In the genomic region with DNA sequence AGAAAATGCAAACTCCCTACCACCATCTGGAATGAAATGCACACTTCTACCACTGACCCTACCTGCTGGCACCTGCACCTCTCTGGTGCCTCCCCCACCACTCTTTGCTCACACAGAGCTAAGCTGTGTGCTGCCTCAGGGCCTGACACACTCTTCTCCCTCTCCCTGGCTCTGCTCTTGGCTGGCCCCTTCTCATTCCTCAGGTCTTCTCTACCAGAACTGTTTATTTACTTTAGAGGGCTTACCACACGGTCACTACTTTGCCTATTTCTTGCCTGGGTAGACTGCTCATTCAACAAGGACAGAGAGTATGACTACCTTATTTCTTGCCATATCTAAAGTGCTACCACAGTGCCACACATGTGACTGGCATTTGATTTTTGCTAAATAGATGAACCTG, we compare ENCODE assay signal across 14 cellular contexts. TPM values are rescaled to one million over a fixed set of nuclear protein-coding genes. Genes with fewer than 3 reads are reported as not detected.
DNase-seq lines count a peak whose midpoint lies in the region; ATAC-seq lines count a peak whose summit lies in the region.
"Had no signal": no experiment of that assay in that cellular context is flagged by ENCODE, and none has a peak within 500 bp of the region (broad histone marks: within the 10 kb centered on the region; RNA-seq: fewer than 3 reads in every experiment).

No MANE protein-coding gene starts in this region.

- no peak overlapping the region for H3K27ac ChIP-seq in BLaER1 treated with 17β-estradiol and CSF1 and Interleukin-3, amounts not matched to agents 10 nM and 100 nM
- H3K27ac ChIP-seq: body of pancreas, GM23248, testis had no signal

- H3K27ac Mint-ChIP-seq in central memory CD8-positive, alpha-beta T cell (ENCODE audit: low read depth): no peak overlapping the region
- peak overlapping the region in 3 of 6 donors; percentile 9 to 71 (median 35) for H3K27ac Mint-ChIP-seq in naive B cell

- peak; percentile 61 for DNase-seq in DMS79 (lab: John Stamatoyannopoulos, UW)
- DNase-seq in central memory CD8-positive, alpha-beta T cell (ENCODE audit: low spot score in 2 of 2): no peak
- DNase-seq in naive B cell: no peak
- no peak for DNase-seq in stimulated activated CD4-positive, alpha-beta T cell treated with anti-CD3 and anti-CD28 coated beads, Interleukin-1b, Interleukin-23, amount 100 ng/mL, for 48 hours
- DNase-seq: activated effector memory CD4-positive, alpha-beta T cell treated with anti-CD3 and anti-CD28 coated beads, Interleukin-2, amount 50 U/mL, for 16 hours; body of pancreas; effector CD4-positive, alpha-beta T cell; GM23248; NCI-H2171; SHP77 treated with DMSO at 0.1 percent for 48 hours; testis had no signal

- H3K36me3 Mint-ChIP-seq in central memory CD8-positive, alpha-beta T cell (ENCODE audit: insufficient read depth): peaks cover 37% of the 10 kb centered on the region
- H3K36me3 Mint-ChIP-seq in naive B cell: peaks cover 4 to 18% of the 10 kb centered on the region in 2 donors

- ATAC-seq in central memory CD8-positive, alpha-beta T cell (replicated peaks; ENCODE audit: extremely low read depth, poor library complexity, severe bottlenecking): no peak
- ATAC-seq in naive B cell (ENCODE audit: low read depth in 2 of 2) (no peak), GM21447 (IDR thresholded peaks at IDR 0.05; ENCODE audit: unreplicated experiment) (no peak), GM19328 (IDR thresholded peaks at IDR 0.05; ENCODE audit: unreplicated experiment) (no peak)
- ATAC-seq: body of pancreas had no signal

- no peak overlapping the region for H3K9ac ChIP-seq in BLaER1 treated with 17β-estradiol and CSF1 and Interleukin-3, amounts not matched to agents 10 nM and 100 nM
- H3K9ac ChIP-seq: GM23248 had no signal

- peaks cover 26 to 70% (median 44%) of the 10 kb centered on the region in 11 experiments; a peak in 19 of 22 replicates for H4K20me1 ChIP-seq in BLaER1 treated with 17β-estradiol and CSF1 and Interleukin-3, amounts not matched to agents 10 nM and 100 nM

- no peaks in the 10 kb centered on the region for H3K9me3 ChIP-seq in BLaER1 treated with 17β-estradiol and CSF1 and Interleukin-3, amounts not matched to agents 10 nM and 100 nM (replicated peaks in 1 of 11)
- H3K9me3 ChIP-seq: body of pancreas, testis had no signal

- H3K36me3 ChIP-seq in BLaER1 treated with 17β-estradiol and CSF1 and Interleukin-3, amounts not matched to agents 10 nM and 100 nM: peaks cover 59 to 67% (median 63%) of the 10 kb centered on the region in 11 experiments

- peaks cover 51 to 85% (median 61%) of the 10 kb centered on the region in 10 experiments for H3K4me1 ChIP-seq in BLaER1 treated with 17β-estradiol and CSF1 and Interleukin-3, amounts not matched to agents 10 nM and 100 nM

- H3K4me3 Mint-ChIP-seq in central memory CD8-positive, alpha-beta T cell: peak overlapping the region; percentile 40
- peak overlapping the region in 5 of 8 donors; percentile 13 to 89 (median 48) for H3K4me3 Mint-ChIP-seq in naive B cell

- peaks cover 78% of the 10 kb centered on the region for H3K4me1 Mint-ChIP-seq in central memory CD8-positive, alpha-beta T cell
- peaks cover 41 to 68% (median 61%) of the 10 kb centered on the region in 3 donors for H3K4me1 Mint-ChIP-seq in naive B cell

- H3K27me3 Mint-ChIP-seq in central memory CD8-positive, alpha-beta T cell: no peaks in the 10 kb centered on the region
- H3K27me3 Mint-ChIP-seq in naive B cell: no peaks in the 10 kb centered on the region

- peak overlapping the region in 8 of 11 experiments; percentile 2 to 92 (median 33); a peak in 10 of 22 replicates for H3K4me2 ChIP-seq in BLaER1 treated with 17β-estradiol and CSF1 and Interleukin-3, amounts not matched to agents 10 nM and 100 nM

- no peak overlapping the region for H3K4me3 ChIP-seq in BLaER1 treated with 17β-estradiol and CSF1 and Interleukin-3, amounts not matched to agents 10 nM and 100 nM
- H3K4me3 ChIP-seq: body of pancreas, GM23248, testis had no signal

- H3K9me3 Mint-ChIP-seq in central memory CD8-positive, alpha-beta T cell: no peaks in the 10 kb centered on the region
- no peaks in the 10 kb centered on the region for H3K9me3 Mint-ChIP-seq in naive B cell

- H3K27me3 ChIP-seq in BLaER1 treated with 17β-estradiol and CSF1 and Interleukin-3, amounts not matched to agents 10 nM and 100 nM: no peaks in the 10 kb centered on the region
- H3K27me3 ChIP-seq: body of pancreas, testis had no signal

RNA-seq across cellular contexts. Expression of gene REEP5, which starts 3.3 kb away (rescaled TPM):
- polyA plus RNA-seq in naive B cell (ENCODE audit: low read depth in 6 of 6): 100 to 1,000 TPM in 3 of 6 donors, 10 to 100 TPM in 3; 92.3 to 138 (median 101) TPM

RNA-seq across cellular contexts. Expression of gene SRP19, which starts 57.6 kb away (rescaled TPM):
- polyA plus RNA-seq in naive B cell (ENCODE audit: low read depth in 6 of 6): 100 to 1,000 TPM; 104 to 153 (median 121) TPM

RNA-seq across cellular contexts. Expression of gene DCP2, which starts 57.9 kb away (rescaled TPM):
- polyA plus RNA-seq in naive B cell (ENCODE audit: low read depth in 6 of 6): 10 to 100 TPM; 35.4 to 72.0 (median 60.3) TPM
